10 cellular contexts compared by ENCODE assay signal in the genomic region with DNA sequence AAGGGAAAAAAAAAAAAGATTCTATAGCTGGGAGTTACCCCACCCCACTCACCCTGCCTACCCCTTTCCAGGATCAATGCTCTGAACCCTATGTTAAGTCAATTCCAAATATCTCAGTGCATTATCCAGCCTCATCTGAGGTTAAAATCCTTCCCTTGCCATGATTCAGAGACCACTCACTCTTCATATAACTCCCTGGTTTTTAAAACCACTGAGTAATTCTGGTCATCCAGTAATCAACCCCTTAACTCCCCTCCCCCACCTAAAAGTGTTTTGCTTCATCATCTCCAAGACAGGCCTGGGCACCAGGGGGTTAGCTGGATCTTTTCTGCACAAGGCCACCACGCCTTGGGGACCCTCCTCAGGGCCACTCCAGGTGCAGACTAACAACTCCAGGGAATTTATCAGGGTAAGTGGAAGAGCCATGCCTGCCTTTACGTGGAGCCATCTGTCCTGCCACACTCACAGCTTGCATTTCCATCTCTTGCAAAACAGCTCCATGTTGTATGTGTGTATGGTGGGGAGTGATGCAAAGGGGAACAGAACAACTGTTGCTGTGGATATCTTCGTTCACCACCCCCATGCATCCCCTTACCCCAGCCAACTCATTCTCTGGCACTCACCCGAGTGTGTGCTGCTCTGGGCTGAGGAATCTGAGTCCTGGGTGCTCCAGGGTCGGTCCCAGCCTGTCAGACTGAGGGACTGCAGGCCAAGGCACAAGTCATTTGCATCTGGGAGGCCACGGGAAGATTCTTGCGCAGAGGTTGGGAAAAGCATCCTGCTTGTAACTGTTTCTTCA. TPM values are rescaled to one million over a fixed set of nuclear protein-coding genes. Genes with fewer than 3 reads are reported as not detected.
DNase-seq lines count a peak whose midpoint lies in the region; ATAC-seq and TF ChIP-seq lines count a peak whose summit lies in the region.
"Had no signal": no experiment of that assay in that cellular context is flagged by ENCODE, and none has a peak within 500 bp of the region (broad histone marks: within the 10 kb centered on the region; RNA-seq: fewer than 3 reads in every experiment).

No MANE protein-coding gene starts in this region.

- peak overlapping the region; percentile 52 for H3K4me3 Mint-ChIP-seq in WTC11

- H3K9ac ChIP-seq in iPS-20b (ENCODE audit: low read depth, low read length) (peak overlapping the region; percentile 62; the same call in 1 of the 2 replicates), smooth muscle cell (ENCODE audit: low read depth) (peak overlapping the region; percentile 79)

- peaks cover 9% of the 10 kb centered on the region; the same call in 1 of the 2 replicates for H3K4me1 ChIP-seq in iPS-20b (ENCODE audit: insufficient read depth, low read length)
- peaks cover 16% of the 10 kb centered on the region for H3K4me1 ChIP-seq in smooth muscle cell (ENCODE audit: low read depth)

- CTCF ChIA-PET in WTC11 (lab: Charles Lee): interaction anchor here (0.6 to 0.8 kb wide), 2 partner anchors 15 to 1522 kb away, joined by 3 read pairs; no protein-coding TSS in a partner anchor

- peak overlapping the region; percentile 81 for H2AFZ ChIP-seq in smooth muscle cell (ENCODE audit: low read depth)

- no peaks in the 10 kb centered on the region for H3K36me3 Mint-ChIP-seq in WTC11

- H3K4me3 ChIP-seq in iPS-20b (ENCODE audit: low read length) (peak overlapping the region; percentile 59), smooth muscle cell (peak overlapping the region; percentile 38)
- H3K4me3 ChIP-seq: SJSA1 had no signal

- POLR2A ChIA-PET in WTC11 (lab: Charles Lee): no interaction called here

- H3K36me3 ChIP-seq in iPS-20b (ENCODE audit: insufficient read depth, low read depth, low read length): no peaks in the 10 kb centered on the region
- H3K36me3 ChIP-seq in smooth muscle cell (ENCODE audit: low read depth): no peaks in the 10 kb centered on the region
- H3K36me3 ChIP-seq: SJSA1 had no signal

- no peaks in the 10 kb centered on the region for H3K9me3 Mint-ChIP-seq in WTC11

- H3K27ac Mint-ChIP-seq in WTC11: no peak overlapping the region; the same call in 1 of the 2 replicates

- no peak overlapping the region for H3K27ac ChIP-seq in iPS-20b (ENCODE audit: low read length)
- peak overlapping the region; percentile 96 for H3K27ac ChIP-seq in smooth muscle cell (ENCODE audit: low read depth)
- H3K27ac ChIP-seq: SJSA1 had no signal

- H3K9me3 ChIP-seq in iPS-20b (ENCODE audit: insufficient read depth, low read depth, low read length) (no peaks in the 10 kb centered on the region), smooth muscle cell (replicated peaks; ENCODE audit: low read depth) (no peaks in the 10 kb centered on the region)
- H3K9me3 ChIP-seq: SJSA1 had no signal

- DNase-seq in HCEC 1CT (peak; percentile 71), WTC11 (ENCODE audit: low spot score) (peak; percentile 25), smooth muscle cell (lab: John Stamatoyannopoulos, UW; ENCODE audit: unreplicated experiment) (no peak), SIG-M5 treated with dmso at 0.1 percent for 504 hours (lab: John Stamatoyannopoulos, UW; ENCODE audit: unreplicated experiment) (no peak), 8988T (no peak), SW 1271 (lab: John Stamatoyannopoulos, UW) (no peak)
- no peak for DNase-seq in effector CD8-positive, alpha-beta T cell (lab: John Stamatoyannopoulos, UW)
- DNase-seq: activated CD8-positive, alpha-beta memory T cell treated with anti-CD3 and anti-CD28 coated beads, Interleukin-2, amount 50 U/mL, for 4 hours had no signal

- ATAC-seq in WTC11: peak; percentile 37

- peaks cover 3% of the 10 kb centered on the region for H3K79me2 ChIP-seq in smooth muscle cell (ENCODE audit: low read depth)

- 38% methylated on average over 7 of the region's 7 CpGs for WGBS in smooth muscle cell (ENCODE audit: low lambda C conversion rate)

- peaks cover 15% of the 10 kb centered on the region for H3K4me1 Mint-ChIP-seq in WTC11

- no peak for TF ChIP-seq CTCF in WTC11 (IDR thresholded peaks at IDR 0.05)
- TF ChIP-seq CTCF in smooth muscle cell (IDR thresholded peaks at IDR 0.05; ENCODE audit: borderline replicate concordance, insufficient read depth, poor library complexity, severe bottlenecking): no peak

- peaks cover 7% of the 10 kb centered on the region; the same call in 1 of the 2 replicates for H3K27me3 ChIP-seq in iPS-20b (ENCODE audit: insufficient read depth, low read length)
- no peaks in the 10 kb centered on the region for H3K27me3 ChIP-seq in smooth muscle cell (ENCODE audit: low read depth)

- H3K27me3 Mint-ChIP-seq in WTC11 (ENCODE audit: low read depth): peaks cover 4% of the 10 kb centered on the region

- peak overlapping the region; percentile 82 for H3K4me2 ChIP-seq in smooth muscle cell

- H3F3A ChIP-seq in smooth muscle cell (ENCODE audit: low read depth): no peaks in the 10 kb centered on the region

- H4K20me1 ChIP-seq in smooth muscle cell (ENCODE audit: low read depth): no peaks in the 10 kb centered on the region

TF ChIP-seq in WTC11, 78 proteins besides CTCF, POLR2A, EP300 and RAD21 (continues in another document):
- TF ChIP-seq HMGXB4 (CRISPR knock-in tag; IDR thresholded peaks at IDR 0.05): no peak
- TF ChIP-seq, protein P1, sequence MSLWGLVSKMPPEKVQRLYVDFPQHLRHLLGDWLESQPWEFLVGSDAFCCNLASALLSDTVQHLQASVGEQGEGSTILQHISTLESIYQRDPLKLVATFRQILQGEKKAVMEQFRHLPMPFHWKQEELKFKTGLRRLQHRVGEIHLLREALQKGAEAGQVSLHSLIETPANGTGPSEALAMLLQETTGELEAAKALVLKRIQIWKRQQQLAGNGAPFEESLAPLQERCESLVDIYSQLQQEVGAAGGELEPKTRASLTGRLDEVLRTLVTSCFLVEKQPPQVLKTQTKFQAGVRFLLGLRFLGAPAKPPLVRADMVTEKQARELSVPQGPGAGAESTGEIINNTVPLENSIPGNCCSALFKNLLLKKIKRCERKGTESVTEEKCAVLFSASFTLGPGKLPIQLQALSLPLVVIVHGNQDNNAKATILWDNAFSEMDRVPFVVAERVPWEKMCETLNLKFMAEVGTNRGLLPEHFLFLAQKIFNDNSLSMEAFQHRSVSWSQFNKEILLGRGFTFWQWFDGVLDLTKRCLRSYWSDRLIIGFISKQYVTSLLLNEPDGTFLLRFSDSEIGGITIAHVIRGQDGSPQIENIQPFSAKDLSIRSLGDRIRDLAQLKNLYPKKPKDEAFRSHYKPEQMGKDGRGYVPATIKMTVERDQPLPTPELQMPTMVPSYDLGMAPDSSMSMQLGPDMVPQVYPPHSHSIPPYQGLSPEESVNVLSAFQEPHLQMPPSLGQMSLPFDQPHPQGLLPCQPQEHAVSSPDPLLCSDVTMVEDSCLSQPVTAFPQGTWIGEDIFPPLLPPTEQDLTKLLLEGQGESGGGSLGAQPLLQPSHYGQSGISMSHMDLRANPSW (CRISPR knock-in tag; conservative IDR thresholded peaks at IDR 0.05; ENCODE audit: low read depth): no peak
- no peak for TF ChIP-seq MLX (CRISPR knock-in tag; IDR thresholded peaks at IDR 0.05)
- no peak for TF ChIP-seq NFATC4 (CRISPR knock-in tag; IDR thresholded peaks at IDR 0.05)
- TF ChIP-seq, protein P2, sequence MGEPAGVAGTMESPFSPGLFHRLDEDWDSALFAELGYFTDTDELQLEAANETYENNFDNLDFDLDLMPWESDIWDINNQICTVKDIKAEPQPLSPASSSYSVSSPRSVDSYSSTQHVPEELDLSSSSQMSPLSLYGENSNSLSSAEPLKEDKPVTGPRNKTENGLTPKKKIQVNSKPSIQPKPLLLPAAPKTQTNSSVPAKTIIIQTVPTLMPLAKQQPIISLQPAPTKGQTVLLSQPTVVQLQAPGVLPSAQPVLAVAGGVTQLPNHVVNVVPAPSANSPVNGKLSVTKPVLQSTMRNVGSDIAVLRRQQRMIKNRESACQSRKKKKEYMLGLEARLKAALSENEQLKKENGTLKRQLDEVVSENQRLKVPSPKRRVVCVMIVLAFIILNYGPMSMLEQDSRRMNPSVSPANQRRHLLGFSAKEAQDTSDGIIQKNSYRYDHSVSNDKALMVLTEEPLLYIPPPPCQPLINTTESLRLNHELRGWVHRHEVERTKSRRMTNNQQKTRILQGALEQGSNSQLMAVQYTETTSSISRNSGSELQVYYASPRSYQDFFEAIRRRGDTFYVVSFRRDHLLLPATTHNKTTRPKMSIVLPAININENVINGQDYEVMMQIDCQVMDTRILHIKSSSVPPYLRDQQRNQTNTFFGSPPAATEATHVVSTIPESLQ (CRISPR knock-in tag; IDR thresholded peaks at IDR 0.05): no peak

RNA-seq across cellular contexts. Expression of gene RPS17, which starts 30.7 kb away (rescaled TPM):
- 2,241 to 2,715 TPM (median 2,561 TPM) in 3 replicates for total RNA-seq in WTC11 (2021)
- 3,589 and 4,582 TPM in 2 replicates for total RNA-seq in smooth muscle cell
- 592 and 663 TPM in 2 replicates for polyA plus RNA-seq in smooth muscle cell

Comparison
In these comparisons a context has a peak if more than half of its experiments do, and no peak if none do; other contexts are left out.
1. DNase-seq: peak in HCEC 1CT (single experiment) and WTC11 (single experiment); none in smooth muscle cell (single experiment), SIG-M5 treated with dmso at 0.1 percent for 504 hours (single experiment), 8988T (single experiment), effector CD8-positive, alpha-beta T cell (single experiment) and SW 1271 (0 of 2).